ENCODE assay signal across 20 cellular contexts in the genomic region with DNA sequence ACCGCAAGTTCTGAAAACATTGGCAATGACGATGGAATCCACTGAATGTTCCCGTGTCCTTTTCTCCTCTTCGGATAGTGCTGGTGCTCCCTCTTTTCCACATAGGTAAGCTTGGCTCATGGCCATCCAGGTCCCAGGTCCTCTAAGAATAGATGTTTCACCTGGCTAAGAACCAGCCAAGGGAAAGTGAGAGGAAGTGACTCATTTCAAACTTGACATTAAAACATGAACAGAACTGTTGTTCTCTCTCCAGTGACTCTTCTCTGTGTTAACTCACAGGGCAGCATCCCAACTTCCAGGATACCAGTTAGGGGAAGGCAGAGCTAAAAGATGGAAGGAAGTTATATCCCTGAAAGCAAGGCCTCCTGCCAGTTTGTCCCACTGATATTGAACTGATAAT.
DNase-seq lines count a peak whose midpoint lies in the region; ATAC-seq and TF ChIP-seq lines count a peak whose summit lies in the region.
"Had no signal": no experiment of that assay in that cellular context is flagged by ENCODE, and none has a peak within 500 bp of the region (broad histone marks: within the 10 kb centered on the region; RNA-seq: fewer than 3 reads in every experiment).

No MANE protein-coding gene starts in this region.

- POLR2A ChIA-PET in MCF 10A (lab: Yijun Ruan, JAX), result interaction anchor here (0.7 to 1.7 kb wide), 6 partner anchors 10 to 81 kb away, joined by 3 to 5 read pairs (median 4); no protein-coding TSS in a partner anchor
- POLR2A ChIA-PET in activated CD8-positive, alpha-beta T cell treated with anti-CD3 and anti-CD28 coated beads, Interleukin-2, amount 10 ng/mL, durations not matched to agents 7 days and 5 days (lab: Charles Lee), result no interaction called here

- no peak overlapping the region for H3K4me3 Mint-ChIP-seq in MCF 10A (ENCODE audit: unreplicated experiment)
- H3K4me3 Mint-ChIP-seq in chondrocyte (ENCODE audit: unreplicated experiment), result no peak overlapping the region
- no peak overlapping the region for H3K4me3 Mint-ChIP-seq in activated CD8-positive, alpha-beta T cell treated with anti-CD3 and anti-CD28 coated beads, Interleukin-2, amount 10 ng/mL, durations not matched to agents 7 days and 5 days
- H3K4me3 Mint-ChIP-seq: activated naive CD8-positive, alpha-beta T cell treated with anti-CD3 and anti-CD28 coated beads for 36 hours; activated T-helper 1 cell treated with anti-CD3 and anti-CD28 coated beads, Interleukin-12 subunit alpha, Interleukin-12 subunit beta, Interleukin-2, Interleukin-4 antibody, amounts not matched to agents 30 ng/mL and 10 ng/mL and 1 ng/mL, durations not matched to agents 14 hours and 24 hours and 36 hours; immature natural killer cell; neural crest cell; T-helper 2 cell treated with Interferon-gamma antibody and Interleukin-4, amounts not matched to agents 5 μg/mL and 100 μg/mL, for 36 hours had no signal

- BruUV-seq in MCF 10A (replicated peaks; lab: Mats Ljungman, UMichigan), result no TSS peak

- H3K36me3 Mint-ChIP-seq in MCF 10A (ENCODE audit: insufficient read depth, unreplicated experiment), result no peaks in the 10 kb centered on the region
- no peaks in the 10 kb centered on the region for H3K36me3 Mint-ChIP-seq in chondrocyte (ENCODE audit: low read depth)
- H3K36me3 Mint-ChIP-seq in activated CD8-positive, alpha-beta T cell treated with anti-CD3 and anti-CD28 coated beads, Interleukin-2, amount 10 ng/mL, durations not matched to agents 7 days and 5 days (ENCODE audit: low read depth), result no peaks in the 10 kb centered on the region
- H3K36me3 Mint-ChIP-seq: activated naive CD8-positive, alpha-beta T cell treated with anti-CD3 and anti-CD28 coated beads for 36 hours; immature natural killer cell had no signal

- H3K27ac Mint-ChIP-seq in MCF 10A (ENCODE audit: low read depth, unreplicated experiment) (peak overlapping the region; percentile 57), chondrocyte (ENCODE audit: unreplicated experiment) (no peak overlapping the region)
- no peak overlapping the region for H3K27ac Mint-ChIP-seq in activated CD8-positive, alpha-beta T cell treated with anti-CD3 and anti-CD28 coated beads, Interleukin-2, amount 10 ng/mL, durations not matched to agents 7 days and 5 days
- H3K27ac Mint-ChIP-seq: activated naive CD8-positive, alpha-beta T cell treated with anti-CD3 and anti-CD28 coated beads for 36 hours; activated T-helper 1 cell treated with anti-CD3 and anti-CD28 coated beads, Interleukin-12 subunit alpha, Interleukin-12 subunit beta, Interleukin-2, Interleukin-4 antibody, amounts not matched to agents 30 ng/mL and 10 ng/mL and 1 ng/mL, durations not matched to agents 14 hours and 24 hours and 36 hours; immature natural killer cell; T-helper 2 cell treated with Interferon-gamma antibody and Interleukin-4, amounts not matched to agents 5 μg/mL and 100 μg/mL, for 36 hours had no signal

- DNase-seq in ELR (ENCODE audit: low read depth) (peak; percentile 80), NCI-H460 (ENCODE audit: extremely low read depth, low read depth) (peak; percentile 26), MCF 10A (ENCODE audit: unreplicated experiment) (peak; percentile 100), kidney tubule cell (ENCODE audit: low spot score) (peak; percentile 88), chondrocyte (ENCODE audit: low spot score) (no peak), dermis blood vessel endothelial cell (no peak)
- DNase-seq in activated CD8-positive, alpha-beta T cell treated with anti-CD3 and anti-CD28 coated beads, Interleukin-2, amount 10 ng/mL, durations not matched to agents 7 days and 5 days, result no peak
- DNase-seq: activated CD4-positive, CD25-positive, alpha-beta regulatory T cell; activated naive CD8-positive, alpha-beta T cell treated with anti-CD3 and anti-CD28 coated beads for 36 hours; esophagus squamous epithelium; immature natural killer cell; NCI-H187; psoas muscle; SIG-M5; stimulated activated CD4-positive, alpha-beta T cell treated with anti-CD3 and anti-CD28 coated beads, Interleukin-4, amount 100 ng/mL, for 4 hours; substantia nigra had no signal

- no peak for TF ChIP-seq CTCF in MCF 10A (IDR thresholded peaks at IDR 0.05; ENCODE audit: unreplicated experiment)
- TF ChIP-seq CTCF in chondrocyte (IDR thresholded peaks at IDR 0.05), result no peak

- H3K4me1 Mint-ChIP-seq in MCF 10A (ENCODE audit: insufficient read depth, unreplicated experiment) (peaks cover 31% of the 10 kb centered on the region), chondrocyte (ENCODE audit: low read depth) (no peaks in the 10 kb centered on the region)
- H3K4me1 Mint-ChIP-seq in activated CD8-positive, alpha-beta T cell treated with anti-CD3 and anti-CD28 coated beads, Interleukin-2, amount 10 ng/mL, durations not matched to agents 7 days and 5 days (ENCODE audit: low read depth), result no peaks in the 10 kb centered on the region
- H3K4me1 Mint-ChIP-seq: activated naive CD8-positive, alpha-beta T cell treated with anti-CD3 and anti-CD28 coated beads for 36 hours; neural crest cell had no signal

- CTCF ChIA-PET in MCF 10A (lab: Yijun Ruan, JAX), result interaction anchor here (0.6 to 1.4 kb wide), 6 partner anchors 58 to 1135 kb away, joined by 3 to 5 read pairs (median 3); no protein-coding TSS in a partner anchor
- CTCF ChIA-PET in activated CD8-positive, alpha-beta T cell treated with anti-CD3 and anti-CD28 coated beads, Interleukin-2, amount 10 ng/mL, durations not matched to agents 7 days and 5 days (lab: Charles Lee), result no interaction called here

- H3K9me3 Mint-ChIP-seq in MCF 10A (ENCODE audit: unreplicated experiment) (peaks cover 3% of the 10 kb centered on the region), chondrocyte (ENCODE audit: low read depth) (peaks cover 1% of the 10 kb centered on the region)
- peaks cover 6% of the 10 kb centered on the region for H3K9me3 Mint-ChIP-seq in activated CD8-positive, alpha-beta T cell treated with anti-CD3 and anti-CD28 coated beads, Interleukin-2, amount 10 ng/mL, durations not matched to agents 7 days and 5 days (ENCODE audit: insufficient read depth)

- no peak for ATAC-seq in activated CD8-positive, alpha-beta T cell treated with anti-CD3 and anti-CD28 coated beads, Interleukin-2, amount 10 ng/mL, durations not matched to agents 7 days and 5 days
- ATAC-seq in GM19324 (IDR thresholded peaks at IDR 0.05; ENCODE audit: low FRiP score, unreplicated experiment), result no peak
- ATAC-seq: psoas muscle had no signal

- intact Hi-C loops in MCF 10A (cut with micrococcal nuclease), result no loop called here

- H3K27me3 Mint-ChIP-seq in MCF 10A (ENCODE audit: insufficient read depth, unreplicated experiment) (no peaks in the 10 kb centered on the region), chondrocyte (ENCODE audit: low read depth) (peaks cover 9% of the 10 kb centered on the region)
- H3K27me3 Mint-ChIP-seq in activated CD8-positive, alpha-beta T cell treated with anti-CD3 and anti-CD28 coated beads, Interleukin-2, amount 10 ng/mL, durations not matched to agents 7 days and 5 days (ENCODE audit: low read depth), result no peaks in the 10 kb centered on the region
- H3K27me3 Mint-ChIP-seq: activated naive CD8-positive, alpha-beta T cell treated with anti-CD3 and anti-CD28 coated beads for 36 hours had no signal

Comparison
In these comparisons a context has a peak if more than half of its experiments do, and no peak if none do; other contexts are left out.
1. DNase-seq: peak in ELR (single experiment), NCI-H460 (single experiment), MCF 10A (single experiment) and kidney tubule cell (single experiment); none in chondrocyte (single experiment), activated CD8-positive, alpha-beta T cell treated with anti-CD3 and anti-CD28 coated beads, Interleukin-2, amount 10 ng/mL, durations not matched to agents 7 days and 5 days (single experiment) and dermis blood vessel endothelial cell (single experiment).